Comparison of ENCODE assay signal across 8 cellular contexts in genomic region chr17:45432405-45433113, GRCh38. TPM values are rescaled to one million over a fixed set of nuclear protein-coding genes. Genes with fewer than 3 reads are reported as not detected.
DNase-seq lines count a peak whose midpoint lies in the region; ATAC-seq, FAIRE-seq and TF ChIP-seq lines count a peak whose summit lies in the region.

Gene ARHGAP27 (minus strand): TSS chr17:45432870. CDS start chr17:45430279, 2,591 bp downstream.

- H2AFZ ChIP-seq in MM.1S (ENCODE audit: low read length): peak within 1 kb of the TSS; percentile 82

- no peaks in the 10 kb centered on the region for H3K9me3 ChIP-seq in MM.1S (replicated peaks; ENCODE audit: insufficient read depth, low read length)
- no peaks in the 10 kb centered on the region for H3K9me3 ChIP-seq in adrenal gland (replicated peaks in 1 of 3)

- peak within 1 kb of the TSS; percentile 100 for H3K4me2 ChIP-seq in MM.1S (ENCODE audit: low read depth, low read length)

- peak within 1 kb of the TSS; percentile 76 for H3K9ac ChIP-seq in MM.1S (ENCODE audit: low read length)

- no peak for FAIRE-seq in H54 (lab: Jason Lieb, UNC)

- H3K79me2 ChIP-seq in MM.1S (ENCODE audit: low read length): peaks cover 21% of the 10 kb centered on the region

- ATAC-seq in GM21360 (IDR thresholded peaks at IDR 0.05; ENCODE audit: unreplicated experiment): no peak

- peaks cover 32% of the 10 kb centered on the region for H3F3A ChIP-seq in MM.1S (ENCODE audit: insufficient read depth, low read length)

- peak within 1 kb of the TSS; percentile 84 for H3K4me3 ChIP-seq in MM.1S (ENCODE audit: low read length)
- peak within 1 kb of the TSS in 3 of 4 donors; percentile 11 to 58 (median 37) for H3K4me3 ChIP-seq in adrenal gland
- H3K4me3 ChIP-seq in iPS-11a (ENCODE audit: low read depth, low read length): peak within 1 kb of the TSS; percentile 62
- peak within 1 kb of the TSS; percentile 42 for H3K4me3 ChIP-seq in skeletal muscle cell (ENCODE audit: low read depth, low read length)

- WGBS in adrenal gland, 4 donors: 0 to 6% (median 2%) methylated on average over 2 to 57 of the region's 64 CpGs

- no peaks in the 10 kb centered on the region for H3K27me3 ChIP-seq in MM.1S (replicated peaks; ENCODE audit: insufficient read depth, low read length)
- peaks cover 17% of the 10 kb centered on the region for H3K27me3 ChIP-seq in adrenal gland

- H3K27ac ChIP-seq in MM.1S (ENCODE audit: low read length) (peak within 1 kb of the TSS; percentile 85; the same call in 1 of the 2 replicates), adrenal gland (peak within 1 kb of the TSS in 3 of 5 donors; percentile 13 to 79 (median 38))

- H3K9me2 ChIP-seq in MM.1S (replicated peaks; ENCODE audit: insufficient read depth, low read length): no peaks in the 10 kb centered on the region

- intact Hi-C loops in adrenal gland (cut with DNase I): loop anchor here in 1 of 2 donors (5.0 kb wide), 1 partner anchor 155 kb away; no protein-coding TSS in a partner anchor

- H3K4me1 ChIP-seq in MM.1S (ENCODE audit: low read length): peaks cover 27% of the 10 kb centered on the region
- H3K4me1 ChIP-seq in adrenal gland (replicated peaks in 1 of 2): peaks cover 31 to 33% of the 10 kb centered on the region in 2 donors

- TF ChIP-seq POLR2A in adrenal gland (IDR thresholded peaks at IDR 0.05) (peak in 1 of 2 donors; percentile 21), H54 (IDR thresholded peaks at IDR 0.05; ENCODE audit: low read depth, low read length) (no peak)

- peak; percentile 29 for DNase-seq in DMS53 treated with DMSO at 0.1 percent for 48 hours (lab: John Stamatoyannopoulos, UW; ENCODE audit: unreplicated experiment)
- peak; percentile 65 for DNase-seq in MM.1S
- peak in 4 of 7 donors; percentile 46 to 75 (median 58) for DNase-seq in adrenal gland
- no peak for DNase-seq in skeletal muscle cell (ENCODE audit: low read depth)
- no peak for DNase-seq in cerebellar nuclear complex (lab: John Stamatoyannopoulos, UW)
- no peak for DNase-seq in H54 (ENCODE audit: insufficient read length, low spot score)

- H4K20me1 ChIP-seq in MM.1S (ENCODE audit: insufficient read depth, low read length): no peaks in the 10 kb centered on the region

- TF ChIP-seq CTCF in MM.1S (IDR thresholded peaks at IDR 0.05; ENCODE audit: low read length) (no peak), adrenal gland (IDR thresholded peaks at IDR 0.05) (no peak)

- no peaks in the 10 kb centered on the region for H3K36me3 ChIP-seq in MM.1S (replicated peaks; ENCODE audit: insufficient read depth, low read length)
- H3K36me3 ChIP-seq in adrenal gland (replicated peaks in 1 of 2): peaks cover 0 to 19% of the 10 kb centered on the region in 2 donors

RNA-seq across cellular contexts. Expression of gene ARHGAP27, which starts in this region (rescaled TPM):
- 10 to 100 TPM in 7 of 8 donors, 1 to 10 TPM in 1; 8.3 to 25.4 (median 17.7) TPM for total RNA-seq in adrenal gland
- polyA plus RNA-seq in adrenal gland: 10 to 100 TPM in 2 of 3 donors, 1 to 10 TPM in 1; 3.0 to 40.2 (median 19.4) TPM

Comparison
In these comparisons a context has a peak if more than half of its experiments do, and no peak if none do; other contexts are left out.
1. DNase-seq: peak in DMS53 treated with DMSO at 0.1 percent for 48 hours (single experiment), MM.1S (single experiment) and adrenal gland (4 of 7); none in skeletal muscle cell (single experiment), cerebellar nuclear complex (0 of 2) and H54 (single experiment).
2. Peak in every context shown above with its lines, with median percentiles within 50 percentile points of each other: H3K4me3 ChIP-seq.